In the genomic region with DNA sequence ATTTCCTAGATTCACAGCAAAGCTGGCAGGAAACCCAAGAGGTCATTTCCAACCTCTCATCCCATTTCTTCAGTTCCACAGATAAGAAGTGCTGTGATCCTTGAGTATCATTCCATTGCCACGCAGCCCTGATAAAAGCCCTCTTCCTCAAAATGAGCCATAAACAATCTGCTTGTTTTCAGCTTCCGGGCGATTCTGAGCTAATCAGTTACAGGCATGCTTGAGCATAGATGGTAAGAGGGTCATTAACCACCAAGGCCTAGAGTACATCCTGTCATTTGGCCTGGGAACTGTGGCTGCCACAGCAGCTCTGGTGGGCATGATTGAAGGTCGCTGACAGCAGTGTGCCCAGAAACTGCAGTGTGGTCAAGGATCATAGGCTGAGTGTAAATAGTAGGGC, we compare ENCODE assay signal across 12 cellular contexts. TPM values are rescaled to one million over a fixed set of nuclear protein-coding genes. Genes with fewer than 3 reads are reported as not detected.
A peak's percentile ranks its signal among the peaks of the same experiment; 100 is the strongest.
DNase-seq lines count a peak whose midpoint lies in the region; ATAC-seq and TF ChIP-seq lines count a peak whose summit lies in the region.
"Had no signal": no experiment of that assay in that cellular context is flagged by ENCODE, and none has a peak within 500 bp of the region (broad histone marks: within the 10 kb centered on the region; RNA-seq: fewer than 3 reads in every experiment).

No MANE protein-coding gene starts in this region.

- ATAC-seq in GM18858 (IDR thresholded peaks at IDR 0.05; ENCODE audit: unreplicated experiment): no peak
- ATAC-seq in GM19351 (IDR thresholded peaks at IDR 0.05; ENCODE audit: unreplicated experiment): no peak

- no peak overlapping the region for H3K4me3 ChIP-seq in GM06990 (replicated peaks; ENCODE audit: low read depth, low read length)

- no peaks in the 10 kb centered on the region for H3K9me3 Mint-ChIP-seq in HFFc6
- H3K9me3 Mint-ChIP-seq: central memory CD8-positive, alpha-beta T cell had no signal

- no peaks in the 10 kb centered on the region for H3K27me3 ChIP-seq in GM06990 (replicated peaks; ENCODE audit: control insufficient read depth, insufficient read depth, low read length)

- H3K36me3 Mint-ChIP-seq in HFFc6 (ENCODE audit: low read depth): peaks cover 6% of the 10 kb centered on the region
- H3K36me3 Mint-ChIP-seq: CD4-positive, CD25-positive, alpha-beta regulatory T cell had no signal

- peak overlapping the region; percentile 41 for H3K4me3 Mint-ChIP-seq in HFFc6
- H3K4me3 Mint-ChIP-seq: CD4-positive, CD25-positive, alpha-beta regulatory T cell; central memory CD8-positive, alpha-beta T cell had no signal

- peaks cover 73% of the 10 kb centered on the region for H3K4me1 Mint-ChIP-seq in HFFc6 (ENCODE audit: low read depth)
- H3K4me1 Mint-ChIP-seq: CD4-positive, CD25-positive, alpha-beta regulatory T cell; central memory CD8-positive, alpha-beta T cell had no signal

- no peaks in the 10 kb centered on the region for H3K27me3 Mint-ChIP-seq in HFFc6 (ENCODE audit: insufficient read depth)
- H3K27me3 Mint-ChIP-seq: CD4-positive, CD25-positive, alpha-beta regulatory T cell had no signal

- peak; percentile 48 for DNase-seq in GM06990 (ENCODE audit: extremely low read depth, insufficient read length)
- DNase-seq in HFFc6: no peak
- DNase-seq in NOMO-1 treated with dmso at 0.1 percent for 144 hours (lab: John Stamatoyannopoulos, UW; ENCODE audit: unreplicated experiment): peak; percentile 1
- DNase-seq in kidney glomerular epithelial cell (lab: John Stamatoyannopoulos, UW): peak; percentile 80
- DNase-seq in activated gamma-delta T cell (lab: John Stamatoyannopoulos, UW): no peak
- DNase-seq in SW 1271 (lab: John Stamatoyannopoulos, UW): no peak
- DNase-seq: activated CD8-positive, alpha-beta memory T cell treated with anti-CD3 and anti-CD28 coated beads for 24 hours; CD4-positive, CD25-positive, alpha-beta regulatory T cell had no signal

- no peak for TF ChIP-seq CTCF in GM06990 (IDR thresholded peaks at IDR 0.05; ENCODE audit: insufficient read depth, low read length, poor library complexity, severe bottlenecking)
- TF ChIP-seq CTCF in HFFc6 (IDR thresholded peaks at IDR 0.05): no peak

- H3K27ac Mint-ChIP-seq in HFFc6: peak overlapping the region; percentile 79
- H3K27ac Mint-ChIP-seq: CD4-positive, CD25-positive, alpha-beta regulatory T cell had no signal

- H3K36me3 ChIP-seq in GM06990 (ENCODE audit: control insufficient read depth, insufficient read depth, low read length): no peaks in the 10 kb centered on the region

RNA-seq across cellular contexts. Expression of a gene that starts 47.4 kb away (rescaled TPM):
- total RNA-seq in HFFc6 (2021; fragmentation: NEBNext Ultra II Directional; extraction: Animal tissue kit (Norgen Biotek cat#: 25700)): 10 to 100 TPM; 37.6 to 43.2 (median 39.5) TPM
- total RNA-seq: CD4-positive, CD25-positive, alpha-beta regulatory T cell; OCI-LY7 had no signal

Comparison
In these comparisons a context has a peak if more than half of its experiments do, and no peak if none do; other contexts are left out.
1. DNase-seq: peak in GM06990 (single experiment), NOMO-1 treated with dmso at 0.1 percent for 144 hours (single experiment) and kidney glomerular epithelial cell (single experiment); none in HFFc6 (single experiment), activated gamma-delta T cell (single experiment) and SW 1271 (0 of 2).